ENCODE assay signal across 17 cellular contexts in the genomic region with DNA sequence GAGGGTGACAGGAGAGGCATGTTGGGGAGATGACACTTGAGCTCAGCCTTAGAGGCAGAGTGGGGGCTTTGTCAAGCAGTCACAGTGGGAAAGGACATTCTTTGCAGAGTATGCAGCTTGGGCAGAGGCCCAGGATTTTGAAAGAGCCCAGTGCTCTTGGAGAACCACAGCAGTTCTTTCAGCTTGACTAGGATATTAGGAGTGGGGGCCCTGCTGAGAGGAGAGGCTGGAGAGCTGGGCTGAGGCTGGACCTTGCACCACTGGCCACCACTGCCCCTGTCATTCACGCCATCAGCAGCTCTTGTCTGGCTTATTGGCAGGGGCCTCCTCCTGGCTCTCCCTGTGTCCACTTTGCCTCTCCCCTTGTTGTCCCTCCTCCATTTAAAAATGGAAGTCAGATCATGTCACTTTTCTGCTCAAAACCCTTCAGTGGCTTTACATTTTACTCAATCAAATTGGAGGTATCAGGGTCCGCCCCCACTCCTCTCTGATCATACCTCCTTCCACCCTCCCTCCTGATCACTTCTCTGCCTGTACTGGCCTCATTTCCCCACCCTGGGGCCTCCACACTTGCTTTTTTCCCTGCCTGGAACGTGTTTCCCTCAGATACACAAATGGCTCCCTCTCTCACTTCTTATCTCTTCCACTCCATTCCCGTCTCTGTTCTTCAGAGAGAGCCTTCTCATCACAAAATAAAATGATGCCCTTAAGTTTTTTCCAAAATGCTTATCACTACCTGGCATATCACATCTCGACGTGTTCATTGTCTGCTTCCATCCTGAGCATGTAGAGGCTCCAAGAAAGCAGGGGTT. TPM values are rescaled to one million over a fixed set of nuclear protein-coding genes. Genes with fewer than 3 reads are reported as not detected.
DNase-seq lines count a peak whose midpoint lies in the region; ATAC-seq and TF ChIP-seq lines count a peak whose summit lies in the region.
"Had no signal": no experiment of that assay in that cellular context is flagged by ENCODE, and none has a peak within 500 bp of the region (broad histone marks: within the 10 kb centered on the region; RNA-seq: fewer than 3 reads in every experiment).

No MANE protein-coding gene starts in this region.

- peaks cover 22% of the 10 kb centered on the region; the same call in 1 of the 2 replicates for H3K36me3 ChIP-seq in GM23248 (ENCODE audit: low read depth)

- no peak for ATAC-seq in stimulated activated naive B cell treated with anti-CD40 and anti-IgM and Interleukin-4, amounts not matched to agents 10 μg/mL and 1 μg/mL and 100 μg/mL, for 72 hours (replicated peaks)
- ATAC-seq in HG02588 (IDR thresholded peaks at IDR 0.05; ENCODE audit: unreplicated experiment) = no peak

- H4K20me1 ChIP-seq in GM23248 (ENCODE audit: insufficient read depth) = no peaks in the 10 kb centered on the region

- no peaks in the 10 kb centered on the region for H3K27me3 ChIP-seq in GM23248 (replicated peaks; ENCODE audit: insufficient read depth)
- H3K27me3 ChIP-seq: colonic mucosa, neutrophil had no signal

- H3K27ac ChIP-seq in GM23248 = peak overlapping the region; percentile 38
- H3K27ac ChIP-seq: colonic mucosa, neutrophil had no signal

- no peak overlapping the region for H2AFZ ChIP-seq in GM23248

- H3K27ac Mint-ChIP-seq in stimulated activated naive B cell treated with anti-CD40 and anti-IgM and Interleukin-4, amounts not matched to agents 10 μg/mL and 1 μg/mL and 100 μg/mL, for 72 hours = peak overlapping the region; percentile 80
- H3K27ac Mint-ChIP-seq: activated T-helper 1 cell treated with anti-CD3 and anti-CD28 coated beads, Interleukin-12 subunit alpha, Interleukin-12 subunit beta, Interleukin-2, Interleukin-4 antibody, amounts not matched to agents 30 ng/mL and 10 ng/mL and 1 ng/mL, durations not matched to agents 14 hours and 24 hours and 36 hours had no signal

- peaks cover 41% of the 10 kb centered on the region for H3F3A ChIP-seq in GM23248 (ENCODE audit: insufficient read depth)

- peak overlapping the region; percentile 43 for H3K4me2 ChIP-seq in GM23248 (ENCODE audit: unreplicated experiment)

- peaks cover 41 to 59% of the 10 kb centered on the region in 2 donors for H3K36me3 Mint-ChIP-seq in stimulated activated naive B cell treated with anti-CD40 and anti-IgM and Interleukin-4, amounts not matched to agents 10 μg/mL and 1 μg/mL and 100 μg/mL, for 72 hours

- no peaks in the 10 kb centered on the region for H3K9me3 ChIP-seq in GM23248 (ENCODE audit: low read depth)
- H3K9me3 ChIP-seq: colonic mucosa, neutrophil had no signal

- H3K4me3 Mint-ChIP-seq in stimulated activated naive B cell treated with anti-CD40 and anti-IgM and Interleukin-4, amounts not matched to agents 10 μg/mL and 1 μg/mL and 100 μg/mL, for 72 hours = no peak overlapping the region
- H3K4me3 Mint-ChIP-seq: activated T-helper 1 cell treated with anti-CD3 and anti-CD28 coated beads, Interleukin-12 subunit alpha, Interleukin-12 subunit beta, Interleukin-2, Interleukin-4 antibody, amounts not matched to agents 30 ng/mL and 10 ng/mL and 1 ng/mL, durations not matched to agents 14 hours and 24 hours and 36 hours had no signal

- TF ChIP-seq CTCF in astrocyte of the cerebellum (IDR thresholded peaks at IDR 0.05; ENCODE audit: low read depth, low read length, missing control alignments) = no peak
- no peak for TF ChIP-seq CTCF in GM13977 (IDR thresholded peaks at IDR 0.05; ENCODE audit: extremely low read depth, insufficient read depth, missing control alignments)

- H3K9me3 Mint-ChIP-seq in stimulated activated naive B cell treated with anti-CD40 and anti-IgM and Interleukin-4, amounts not matched to agents 10 μg/mL and 1 μg/mL and 100 μg/mL, for 72 hours = no peaks in the 10 kb centered on the region
- H3K9me3 Mint-ChIP-seq: activated T-helper 1 cell treated with anti-CD3 and anti-CD28 coated beads, Interleukin-12 subunit alpha, Interleukin-12 subunit beta, Interleukin-2, Interleukin-4 antibody, amounts not matched to agents 30 ng/mL and 10 ng/mL and 1 ng/mL, durations not matched to agents 14 hours and 24 hours and 36 hours had no signal

- no peak overlapping the region for H3K4me3 ChIP-seq in GM23248
- H3K4me3 ChIP-seq in astrocyte of the cerebellum (ENCODE audit: low read depth, low read length) = no peak overlapping the region
- H3K4me3 ChIP-seq: colonic mucosa had no signal

- H3K9me2 ChIP-seq in GM23248 (ENCODE audit: insufficient read depth) = no peaks in the 10 kb centered on the region

- H3K4me1 Mint-ChIP-seq in stimulated activated naive B cell treated with anti-CD40 and anti-IgM and Interleukin-4, amounts not matched to agents 10 μg/mL and 1 μg/mL and 100 μg/mL, for 72 hours = peaks cover 27 to 41% of the 10 kb centered on the region in 2 donors

- in situ Hi-C loops in GM23248 (cut with MboI) = no loop called here
- in situ Hi-C loops in astrocyte of the cerebellum (cut with HindIII; ENCODE audit: low sequenced_read_pairs) = no loop called here
- in situ Hi-C loops in GM13977 (cut with MboI; ENCODE audit: low pct_unique_long_range_greater_than_20kb, low sequenced_read_pairs, unreplicated experiment) = no loop called here

- H3K4me1 ChIP-seq in GM23248 (ENCODE audit: insufficient read depth) = peaks cover 52% of the 10 kb centered on the region

- peaks cover 77% of the 10 kb centered on the region for H3K79me2 ChIP-seq in GM23248 (ENCODE audit: insufficient read depth)

- no peaks in the 10 kb centered on the region for H3K27me3 Mint-ChIP-seq in stimulated activated naive B cell treated with anti-CD40 and anti-IgM and Interleukin-4, amounts not matched to agents 10 μg/mL and 1 μg/mL and 100 μg/mL, for 72 hours

- no peak overlapping the region for H3K9ac ChIP-seq in GM23248

- DNase-seq in GM23248 (peak; percentile 82), astrocyte of the cerebellum (ENCODE audit: low read depth) (peak; percentile 68), globus pallidus (ENCODE audit: low spot score) (peak; percentile 37), activated gamma-delta T cell (lab: John Stamatoyannopoulos, UW) (no peak), GM13977 (ENCODE audit: low spot score) (no peak)
- DNase-seq in stimulated activated naive B cell treated with anti-CD40 and anti-IgM and Interleukin-4, amounts not matched to agents 10 μg/mL and 1 μg/mL and 100 μg/mL, for 72 hours = no peak
- DNase-seq: activated CD4-positive, CD25-positive, alpha-beta regulatory T cell treated with anti-CD3 and anti-CD28 coated beads, Interleukin-2, amount 50 U/mL, for 72 hours; colonic mucosa; COR-L47; NCI-H1105 treated with DMSO at 0.1 percent for 48 hours; NCI-H69; stimulated activated CD8-positive, alpha-beta memory T cell treated with anti-CD3 and anti-CD28 coated beads, Interleukin-4, amount 100 ng/mL, for 48 hours had no signal

- WGBS in GM23248 (ENCODE audit: low coverage in 1 of 2, low lambda C conversion rate in 2 of 2, missing lambda C conversion rate in 2 of 2), 2 experiments = 86 to 89% methylated on average over 6 of the region's 6 CpGs

RNA-seq across cellular contexts. Expression of gene MANBAL, which starts 10.5 kb away (rescaled TPM):
- total RNA-seq in GM23248 (2014; rRNA removed; shearing (Covaris generic)) = 23.6 and 24.8 TPM in 2 replicates
- polyA plus RNA-seq in GM23248 (2016; fragmentation: Nextera tagmentation; extraction: Ambion mirVana) = 96.3 and 105 TPM in 2 replicates

RNA-seq across cellular contexts. Expression of gene GHRH, which starts 38.3 kb away (rescaled TPM):
- not detected in 2 replicates for total RNA-seq in GM23248 (2014; rRNA removed; shearing (Covaris generic))
- not detected in 2 replicates for polyA plus RNA-seq in GM23248 (2016; fragmentation: Nextera tagmentation; extraction: Ambion mirVana)
- total RNA-seq: activated T-helper 1 cell treated with anti-CD3 and anti-CD28 coated beads, Interleukin-12 subunit alpha, Interleukin-12 subunit beta, Interleukin-2, Interleukin-4 antibody, amounts not matched to agents 30 ng/mL and 10 ng/mL and 1 ng/mL, durations not matched to agents 14 hours and 24 hours and 36 hours; colonic mucosa; glomerular endothelial cell; SK-MEL-5 had no signal

RNA-seq across cellular contexts. Expression of gene SRC, which starts 46.0 kb away (rescaled TPM):
- 28.6 and 29.8 TPM in 2 replicates for total RNA-seq in GM23248 (2014; rRNA removed; shearing (Covaris generic))
- 13.9 and 17.0 TPM in 2 replicates for polyA plus RNA-seq in GM23248 (2016; fragmentation: Nextera tagmentation; extraction: Ambion mirVana)

Comparison
In these comparisons a context has a peak if more than half of its experiments do, and no peak if none do; other contexts are left out.
1. DNase-seq: peak in GM23248 (single experiment), astrocyte of the cerebellum (single experiment) and globus pallidus (single experiment); none in stimulated activated naive B cell treated with anti-CD40 and anti-IgM and Interleukin-4, amounts not matched to agents 10 μg/mL and 1 μg/mL and 100 μg/mL, for 72 hours (single experiment), activated gamma-delta T cell (single experiment) and GM13977 (single experiment).